ENCODE assay signal across 19 cellular contexts in the genomic region with DNA sequence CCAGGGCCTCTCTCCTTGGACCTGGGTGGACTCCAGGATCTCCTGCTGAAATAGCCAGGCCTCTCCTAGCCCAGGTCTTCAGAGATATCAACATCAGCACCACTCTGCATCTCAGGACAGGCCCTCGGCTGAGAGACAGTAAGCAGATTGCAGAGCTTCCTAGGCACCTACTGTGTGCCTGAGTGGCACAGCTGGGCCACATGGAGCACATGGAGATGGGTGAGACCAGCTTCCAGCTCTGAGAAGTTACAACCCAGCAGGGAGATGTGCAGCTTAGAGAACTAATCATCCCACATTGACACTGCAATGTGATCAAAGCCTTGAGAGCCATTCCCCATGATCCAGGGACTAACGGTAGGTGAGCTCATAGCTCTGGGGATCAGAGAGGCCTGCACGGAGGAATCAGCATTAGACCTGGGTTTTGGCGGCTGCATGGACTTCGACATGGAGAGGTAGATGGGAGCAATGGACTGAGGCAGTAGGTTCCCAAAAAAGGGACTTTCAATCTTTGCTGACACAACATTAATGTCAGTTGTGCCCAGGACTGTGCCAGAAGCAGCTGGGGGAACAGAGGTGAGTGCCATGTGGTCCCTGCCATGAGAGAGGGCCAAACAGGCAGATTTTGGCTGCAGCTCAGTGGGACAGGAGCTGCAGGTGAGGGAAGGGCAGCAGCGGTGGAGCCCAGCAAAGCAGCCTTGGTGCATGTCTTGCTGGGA.
DNase-seq lines count a peak whose midpoint lies in the region; ATAC-seq, FAIRE-seq and TF ChIP-seq lines count a peak whose summit lies in the region.
"Had no signal": no experiment of that assay in that cellular context is flagged by ENCODE, and none has a peak within 500 bp of the region (broad histone marks: within the 10 kb centered on the region; RNA-seq: fewer than 3 reads in every experiment).

No MANE protein-coding gene starts in this region.

- no peak overlapping the region for H3K27ac Mint-ChIP-seq in stimulated activated naive CD8-positive, alpha-beta T cell treated with anti-CD3 and anti-CD28 coated beads, Interleukin-15, Interleukin-2, amounts not matched to agents 100 ng/mL and 50 ng/mL, for 24 hours
- H3K27ac Mint-ChIP-seq in astrocyte (ENCODE audit: unreplicated experiment) (no peak overlapping the region), naive B cell (peak overlapping the region in 1 of 6 donors; percentile 66)

- peak overlapping the region; percentile 3 for H3K9ac ChIP-seq in astrocyte (ENCODE audit: low read length)

- no peak overlapping the region for H3K4me3 ChIP-seq in astrocyte (ENCODE audit: insufficient read depth, low read depth, low read length)
- H3K4me3 ChIP-seq: ovary, smooth muscle cell had no signal

- H3K36me3 Mint-ChIP-seq in stimulated activated naive CD8-positive, alpha-beta T cell treated with anti-CD3 and anti-CD28 coated beads, Interleukin-15, Interleukin-2, amounts not matched to agents 100 ng/mL and 50 ng/mL, for 24 hours (ENCODE audit: low read depth) = no peaks in the 10 kb centered on the region
- H3K36me3 Mint-ChIP-seq in astrocyte (ENCODE audit: low read depth, unreplicated experiment) (no peaks in the 10 kb centered on the region), naive B cell (peaks cover 6 to 16% of the 10 kb centered on the region in 2 donors)

- DNase-seq in stimulated activated naive CD8-positive, alpha-beta T cell treated with anti-CD3 and anti-CD28 coated beads, Interleukin-15, Interleukin-2, amounts not matched to agents 100 U/mL and 50 U/mL, for 24 hours = no peak
- no peak for DNase-seq in astrocyte (ENCODE audit: low read depth)
- DNase-seq in naive B cell = no peak
- DNase-seq in HuH-7 (ENCODE audit: low spot score) = no peak
- no peak for DNase-seq in COR-L47 (lab: John Stamatoyannopoulos, UW)
- DNase-seq in HK-2 (ENCODE audit: unreplicated experiment) = no peak
- DNase-seq: activated CD4-positive, alpha-beta T cell treated with anti-CD3 and anti-CD28 coated beads for 4 hours; Kasumi-1; NCI-H1436 treated with DMSO at 0.1 percent for 48 hours; NCI-H2227 treated with DMSO at 0.1 percent for 48 hours; NK-92 treated with Interleukin-12 subunit alpha and Interleukin-12 subunit beta, amount 100 ng/mL, for 24 hours; ovary; stimulated activated naive CD4-positive, alpha-beta T cell treated with Interleukin-2 at 50 U/mL for 16 hours had no signal

- no peaks in the 10 kb centered on the region for H3K79me2 ChIP-seq in astrocyte (ENCODE audit: insufficient read depth, low read length)

- H3K4me1 ChIP-seq in astrocyte (ENCODE audit: insufficient read depth, low read length) = peaks cover 32% of the 10 kb centered on the region

- H4K20me1 ChIP-seq in astrocyte (ENCODE audit: insufficient read depth, low read length) = peaks cover 8% of the 10 kb centered on the region

- peaks cover 21% of the 10 kb centered on the region for H3K4me1 Mint-ChIP-seq in stimulated activated naive CD8-positive, alpha-beta T cell treated with anti-CD3 and anti-CD28 coated beads, Interleukin-15, Interleukin-2, amounts not matched to agents 100 ng/mL and 50 ng/mL, for 24 hours (ENCODE audit: low read depth)
- H3K4me1 Mint-ChIP-seq in astrocyte (ENCODE audit: low read depth, unreplicated experiment) (peaks cover 22% of the 10 kb centered on the region), naive B cell (peaks cover 24 to 35% (median 35%) of the 10 kb centered on the region in 3 donors)

- no peaks in the 10 kb centered on the region for H3K36me3 ChIP-seq in astrocyte (ENCODE audit: insufficient read depth, low read length)
- H3K36me3 ChIP-seq: ovary had no signal

- FAIRE-seq in astrocyte (lab: Jason Lieb, UNC) = no peak
- FAIRE-seq: D721Med, frontal cortex had no signal

- H3K9me3 Mint-ChIP-seq in stimulated activated naive CD8-positive, alpha-beta T cell treated with anti-CD3 and anti-CD28 coated beads, Interleukin-15, Interleukin-2, amounts not matched to agents 100 ng/mL and 50 ng/mL, for 24 hours = no peaks in the 10 kb centered on the region
- H3K9me3 Mint-ChIP-seq in astrocyte (ENCODE audit: unreplicated experiment) (peaks cover 4% of the 10 kb centered on the region), naive B cell (peaks cover 0 to 10% (median 0%) of the 10 kb centered on the region in 7 donors)

- H3K27me3 Mint-ChIP-seq in stimulated activated naive CD8-positive, alpha-beta T cell treated with anti-CD3 and anti-CD28 coated beads, Interleukin-15, Interleukin-2, amounts not matched to agents 100 ng/mL and 50 ng/mL, for 24 hours = peaks cover 68% of the 10 kb centered on the region
- peaks cover 47% of the 10 kb centered on the region for H3K27me3 Mint-ChIP-seq in astrocyte (ENCODE audit: low read depth, unreplicated experiment)
- peaks cover 75 to 91% (median 77%) of the 10 kb centered on the region in 3 donors for H3K27me3 Mint-ChIP-seq in naive B cell

- no peak for ATAC-seq in stimulated activated naive CD8-positive, alpha-beta T cell treated with anti-CD3 and anti-CD28 coated beads, Interleukin-15, Interleukin-2, amounts not matched to agents 100 U/mL and 50 U/mL, for 24 hours
- ATAC-seq in naive B cell (ENCODE audit: low read depth in 2 of 2) (no peak), GM21529 (IDR thresholded peaks at IDR 0.05; ENCODE audit: unreplicated experiment) (no peak)
- ATAC-seq: Right ventricle myocardium inferior had no signal

- no peak overlapping the region for H3K27ac ChIP-seq in astrocyte (ENCODE audit: low read depth, low read length)
- H3K27ac ChIP-seq: ovary had no signal

- no peak for TF ChIP-seq CTCF in astrocyte (IDR thresholded peaks at IDR 0.05; ENCODE audit: insufficient read depth, low read depth, low read length)

- peaks cover 43% of the 10 kb centered on the region for H3K27me3 ChIP-seq in astrocyte (ENCODE audit: insufficient read depth, low read length)
- H3K27me3 ChIP-seq: ovary had no signal

- H3K4me2 ChIP-seq in astrocyte (ENCODE audit: low read length) = peak overlapping the region; percentile 79
- H3K4me2 ChIP-seq: smooth muscle cell had no signal

- H2AFZ ChIP-seq in astrocyte (ENCODE audit: low read depth, low read length) = no peak overlapping the region

- H3K4me3 Mint-ChIP-seq in stimulated activated naive CD8-positive, alpha-beta T cell treated with anti-CD3 and anti-CD28 coated beads, Interleukin-15, Interleukin-2, amounts not matched to agents 100 ng/mL and 50 ng/mL, for 24 hours = peak overlapping the region; percentile 4
- H3K4me3 Mint-ChIP-seq in astrocyte (ENCODE audit: unreplicated experiment) (peak overlapping the region; percentile 9), naive B cell (peak overlapping the region; percentile 3 to 90 (median 81))

- H3K9me3 ChIP-seq in astrocyte (ENCODE audit: insufficient read depth, low read depth, low read length) = peaks cover 4% of the 10 kb centered on the region
- H3K9me3 ChIP-seq: ovary had no signal

Comparison
In these comparisons a context has a peak if more than half of its experiments do, and no peak if none do; other contexts are left out.
1. H3K4me3 Mint-ChIP-seq: peak in every context shown above with its lines; median percentile 81 in naive B cell; 9 in astrocyte; 4 in stimulated activated naive CD8-positive, alpha-beta T cell treated with anti-CD3 and anti-CD28 coated beads, Interleukin-15, Interleukin-2, amounts not matched to agents 100 ng/mL and 50 ng/mL, for 24 hours.